ENCODE assay signal across 8 cellular contexts in genomic region chr5:77143998-77144836, GRCh38. TPM values are rescaled to one million over a fixed set of nuclear protein-coding genes. Genes with fewer than 3 reads are reported as not detected.
DNase-seq lines count a peak whose midpoint lies in the region; ATAC-seq, FAIRE-seq and TF ChIP-seq lines count a peak whose summit lies in the region.

No MANE protein-coding gene starts in this region.

- TF ChIP-seq CTCF in osteoblast (IDR thresholded peaks at IDR 0.05; ENCODE audit: extremely low read depth, low read depth, low read length): peak; percentile 96
- peak; percentile 71 to 84 (median 74) for TF ChIP-seq CTCF in tibial nerve (IDR thresholded peaks at IDR 0.05)

- H3K79me2 ChIP-seq in osteoblast (ENCODE audit: insufficient read depth, low read length): no peaks in the 10 kb centered on the region

- H3K9me3 ChIP-seq in osteoblast (ENCODE audit: low read depth, low read length) (no peaks in the 10 kb centered on the region), tibial nerve (no peaks in the 10 kb centered on the region)

- peak; percentile 96 for FAIRE-seq in G401.6 (lab: Jason Lieb, UNC)

- no peak for ATAC-seq in GM18873 (IDR thresholded peaks at IDR 0.05; ENCODE audit: low FRiP score, unreplicated experiment)

- WGBS in tibial nerve, 2 donors: 47 to 49% methylated on average over 14 of the region's 14 CpGs

- H3K36me3 ChIP-seq in osteoblast (ENCODE audit: insufficient read depth, low read length) (no peaks in the 10 kb centered on the region), tibial nerve (no peaks in the 10 kb centered on the region)

- no peak overlapping the region for H2AFZ ChIP-seq in osteoblast (ENCODE audit: low read length)

- no peak overlapping the region for H3K27ac ChIP-seq in osteoblast (ENCODE audit: low read depth, low read length)
- H3K27ac ChIP-seq in tibial nerve: no peak overlapping the region

- H4K20me1 ChIP-seq in osteoblast (ENCODE audit: insufficient read depth, low read length): no peaks in the 10 kb centered on the region

- H3K4me3 ChIP-seq in osteoblast (ENCODE audit: insufficient read depth, low read length) (no peak overlapping the region), tibial nerve (no peak overlapping the region)

- peaks cover 6% of the 10 kb centered on the region for H3K4me1 ChIP-seq in osteoblast (ENCODE audit: insufficient read depth, low read length)
- H3K4me1 ChIP-seq in tibial nerve: peaks cover 0 to 16% (median 0%) of the 10 kb centered on the region in 4 donors

- H3K27me3 ChIP-seq in osteoblast (ENCODE audit: insufficient read depth, low read length) (peaks cover 3% of the 10 kb centered on the region), tibial nerve (no peaks in the 10 kb centered on the region)

- TF ChIP-seq EP300 in tibial nerve (IDR thresholded peaks at IDR 0.05): no peak

- no peak for TF ChIP-seq POLR2A in tibial nerve (IDR thresholded peaks at IDR 0.05)

- no peak overlapping the region for H3K4me2 ChIP-seq in osteoblast (ENCODE audit: insufficient read depth, low read length)

- DNase-seq in HuH-7 (ENCODE audit: low spot score) (peak; percentile 42), SHP77 (lab: John Stamatoyannopoulos, UW) (peak; percentile 51 to 67), foreskin melanocyte (peak; percentile 46), osteoblast (ENCODE audit: insufficient read length, low spot score, missing footprints) (peak; percentile 72), tibial nerve (ENCODE audit: low spot score in 2 of 2) (peak; percentile 42 to 64)
- peak; percentile 10 for DNase-seq in activated T-helper 9 cell treated with anti-CD3 and anti-CD28 coated beads, Interleukin-2, amount 50 U/mL, for 16 hours (ENCODE audit: low read depth)

RNA-seq across cellular contexts. Expression of gene ZBED3, which starts 57.1 kb away (rescaled TPM):
- total RNA-seq in osteoblast: 1.1 and 4.7 TPM in 2 replicates
- 10 to 100 TPM in 2 of 4 donors, 1 to 10 TPM in 2; 5.7 to 33.5 (median 18.4) TPM for total RNA-seq in tibial nerve

Comparison
In these comparisons a context has a peak if more than half of its experiments do, and no peak if none do; other contexts are left out.
1. DNase-seq: peak in every context shown above with its lines; median percentile 72 in osteoblast; 59 in SHP77; 53 in tibial nerve; 46 in foreskin melanocyte; 42 in HuH-7; 10 in activated T-helper 9 cell treated with anti-CD3 and anti-CD28 coated beads, Interleukin-2, amount 50 U/mL, for 16 hours.